ENCODE assay signal across 1 cellular context in genomic region chr9:116877072-116877471, GRCh38.
TF ChIP-seq lines count a peak whose summit lies in the region.

No MANE protein-coding gene starts in this region.

TF ChIP-seq in WTC11, 78 proteins besides CTCF, POLR2A, EP300 and RAD21 (continued from another document):
- no peak for TF ChIP-seq HMGXB4 (CRISPR knock-in tag; IDR thresholded peaks at IDR 0.05)
- TF ChIP-seq ZNF281 (CRISPR knock-in tag; IDR thresholded peaks at IDR 0.05): no peak
- no peak for TF ChIP-seq E2F1 (CRISPR knock-in tag; IDR thresholded peaks at IDR 0.05)
